In genomic region chr16:29321000-29321393, GRCh38 we compare ENCODE assay signal across 1 cellular context.
A peak's percentile ranks its signal among the peaks of the same experiment; 100 is the strongest.
TF ChIP-seq lines count a peak whose summit lies in the region.

No MANE protein-coding gene starts in this region.

TF ChIP-seq in HepG2, 621 proteins besides CTCF, POLR2A, EP300 and RAD21 (continued from another document):
- TF ChIP-seq ZNF318 (CRISPR knock-in tag; IDR thresholded peaks at IDR 0.05) (no peak), MEF2D (CRISPR knock-in tag; IDR thresholded peaks at IDR 0.05) (no peak), MAFF (IDR thresholded peaks at IDR 0.05; ENCODE audit: low read depth, low read length) (no peak), ZNF513 (CRISPR knock-in tag; conservative IDR thresholded peaks at IDR 0.05) (no peak), ARID4A (CRISPR knock-in tag; IDR thresholded peaks at IDR 0.05; ENCODE audit: borderline replicate concordance) (no peak), ZFP36L2 (CRISPR knock-in tag; IDR thresholded peaks at IDR 0.05) (no peak), GABPB1 (CRISPR knock-in tag; IDR thresholded peaks at IDR 0.05) (peak; percentile 17; the same call in 1 of the 2 replicates), ZFP41 (CRISPR knock-in tag; IDR thresholded peaks at IDR 0.05; ENCODE audit: borderline replicate concordance) (no peak), MYC (CRISPR knock-in tag; IDR thresholded peaks at IDR 0.05; ENCODE audit: borderline replicate concordance) (0 out of 2 replicates have a peak, but pooled peaks have one; percentile 34), TCF12 (IDR thresholded peaks at IDR 0.05) (no peak), TCF12 (CRISPR knock-in tag; IDR thresholded peaks at IDR 0.05) (no peak), NR2F2 (IDR thresholded peaks at IDR 0.05; ENCODE audit: borderline replicate concordance, low read depth) (no peak), ARNTL (CRISPR knock-in tag; IDR thresholded peaks at IDR 0.05) (no peak), AGO1 (IDR thresholded peaks at IDR 0.05; ENCODE audit: low read depth, low read length, poor library complexity, severe bottlenecking) (peak; percentile 49)
- TF ChIP-seq, protein P1, sequence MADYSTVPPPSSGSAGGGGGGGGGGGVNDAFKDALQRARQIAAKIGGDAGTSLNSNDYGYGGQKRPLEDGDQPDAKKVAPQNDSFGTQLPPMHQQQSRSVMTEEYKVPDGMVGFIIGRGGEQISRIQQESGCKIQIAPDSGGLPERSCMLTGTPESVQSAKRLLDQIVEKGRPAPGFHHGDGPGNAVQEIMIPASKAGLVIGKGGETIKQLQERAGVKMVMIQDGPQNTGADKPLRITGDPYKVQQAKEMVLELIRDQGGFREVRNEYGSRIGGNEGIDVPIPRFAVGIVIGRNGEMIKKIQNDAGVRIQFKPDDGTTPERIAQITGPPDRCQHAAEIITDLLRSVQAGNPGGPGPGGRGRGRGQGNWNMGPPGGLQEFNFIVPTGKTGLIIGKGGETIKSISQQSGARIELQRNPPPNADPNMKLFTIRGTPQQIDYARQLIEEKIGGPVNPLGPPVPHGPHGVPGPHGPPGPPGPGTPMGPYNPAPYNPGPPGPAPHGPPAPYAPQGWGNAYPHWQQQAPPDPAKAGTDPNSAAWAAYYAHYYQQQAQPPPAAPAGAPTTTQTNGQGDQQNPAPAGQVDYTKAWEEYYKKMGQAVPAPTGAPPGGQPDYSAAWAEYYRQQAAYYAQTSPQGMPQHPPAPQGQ (CRISPR knock-in tag; IDR thresholded peaks at IDR 0.05; ENCODE audit: borderline replicate concordance): no peak
- TF ChIP-seq, protein P2, sequence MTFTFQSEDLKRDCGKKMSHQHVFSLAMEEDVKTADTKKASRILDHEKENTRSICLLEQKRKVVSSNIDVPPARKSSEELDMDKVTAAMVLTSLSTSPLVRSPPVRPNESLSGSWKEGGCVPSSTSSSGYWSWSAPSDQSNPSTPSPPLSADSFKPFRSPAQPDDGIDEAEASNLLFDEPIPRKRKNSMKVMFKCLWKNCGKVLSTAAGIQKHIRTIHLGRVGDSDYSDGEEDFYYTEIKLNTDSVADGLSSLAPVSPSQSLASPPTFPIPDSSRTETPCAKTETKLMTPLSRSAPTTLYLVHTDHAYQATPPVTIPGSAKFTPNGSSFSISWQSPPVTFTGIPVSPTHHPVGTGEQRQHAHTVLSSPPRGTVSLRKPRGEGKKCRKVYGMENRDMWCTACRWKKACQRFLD (CRISPR knock-in tag; IDR thresholded peaks at IDR 0.05; ENCODE audit: borderline replicate concordance): 0 out of 2 replicates have a peak, but pooled peaks have one; percentile 43
